In genomic region chr10:69646688-69647060, GRCh38 we compare ENCODE assay signal across 22 cellular contexts. TPM values are rescaled to one million over a fixed set of nuclear protein-coding genes. Genes with fewer than 3 reads are reported as not detected.
A peak's percentile ranks its signal among the peaks of the same experiment; 100 is the strongest.
DNase-seq lines count a peak whose midpoint lies in the region; ATAC-seq and TF ChIP-seq lines count a peak whose summit lies in the region.
"Had no signal": no experiment of that assay in that cellular context is flagged by ENCODE, and none has a peak within 500 bp of the region (broad histone marks: within the 10 kb centered on the region; RNA-seq: fewer than 3 reads in every experiment).

No MANE protein-coding gene starts in this region.

- H3K4me1 ChIP-seq in iPS-20b (ENCODE audit: insufficient read depth, low read length), result peaks cover 7% of the 10 kb centered on the region; the same call in 1 of the 2 replicates
- H3K4me1 ChIP-seq: BE2C had no signal

- no peak overlapping the region for H3K4me3 ChIP-seq in iPS-20b (ENCODE audit: low read length)
- peak overlapping the region; percentile 58 for H3K4me3 ChIP-seq in neural cell (ENCODE audit: low read length)
- H3K4me3 ChIP-seq: MG63 had no signal

- DNase-seq in caudate nucleus (lab: John Stamatoyannopoulos, UW) (no peak), pons (ENCODE audit: low spot score) (no peak), HFFc6 (no peak)
- no peak for DNase-seq in activated T-cell treated with anti-CD3 and anti-CD28 coated beads, Interleukin-2, amount 50 U/mL, for 72 hours
- DNase-seq: Calu3, KBM-7, MG63, NCI-H1105 treated with DMSO at 0.1 percent for 48 hours, NCI-H146, NCI-H1930, NCI-H2107, NCI-H446, NCI-H524 treated with DMSO at 0.1 percent for 48 hours, NCI-H774, PC-3 had no signal

- no peaks in the 10 kb centered on the region; the same call in 1 of the 2 replicates for H3K27me3 ChIP-seq in iPS-20b (ENCODE audit: insufficient read depth, low read length)
- H3K27me3 ChIP-seq in neural cell (ENCODE audit: insufficient read depth, low read depth, low read length), result no peaks in the 10 kb centered on the region
- H3K27me3 ChIP-seq: BE2C, MG63 had no signal

- H3K4me1 Mint-ChIP-seq in activated T-cell treated with anti-CD3 and anti-CD28 coated beads, Interleukin-2, amount 50 U/mL, for 72 hours (ENCODE audit: low read depth), result peaks cover 7% of the 10 kb centered on the region
- no peaks in the 10 kb centered on the region; the same call in none of the 2 replicates for H3K4me1 Mint-ChIP-seq in HFFc6 (ENCODE audit: low read depth)

- TF ChIP-seq CTCF in neural cell (IDR thresholded peaks at IDR 0.05; ENCODE audit: poor library complexity, severe bottlenecking) (no peak), HFFc6 (IDR thresholded peaks at IDR 0.05) (no peak)

- peak overlapping the region; percentile 38 for H3K4me2 ChIP-seq in neural cell (ENCODE audit: low read length)

- H3F3A ChIP-seq in neural cell (ENCODE audit: insufficient read depth, low read length, poor library complexity, severe bottlenecking), result peaks cover 4% of the 10 kb centered on the region

- no peaks in the 10 kb centered on the region for H3K9me3 Mint-ChIP-seq in activated T-cell treated with anti-CD3 and anti-CD28 coated beads, Interleukin-2, amount 50 U/mL, for 72 hours
- H3K9me3 Mint-ChIP-seq in HFFc6, result no peaks in the 10 kb centered on the region

- H3K27me3 Mint-ChIP-seq in activated T-cell treated with anti-CD3 and anti-CD28 coated beads, Interleukin-2, amount 50 U/mL, for 72 hours (ENCODE audit: low read depth), result no peaks in the 10 kb centered on the region
- H3K27me3 Mint-ChIP-seq in HFFc6 (ENCODE audit: insufficient read depth), result peaks cover 44% of the 10 kb centered on the region

- TF ChIP-seq RAD21 in neural cell (conservative IDR thresholded peaks at IDR 0.05), result no peak

- no peak for ATAC-seq in HG02840 (IDR thresholded peaks at IDR 0.05; ENCODE audit: low FRiP score, unreplicated experiment)
- no peak for ATAC-seq in activated T-cell treated with anti-CD3 and anti-CD28 coated beads, Interleukin-2, amount 50 U/mL, for 72 hours (replicated peaks in 1 of 2)
- ATAC-seq: HCT116, PC-3, SK-N-SH treated with all-trans-retinoic acid at 6 μM for 48 hours had no signal

- H3K9ac ChIP-seq in iPS-20b (ENCODE audit: low read depth, low read length), result peak overlapping the region; percentile 27; the same call in 1 of the 2 replicates
- peak overlapping the region; percentile 80 for H3K9ac ChIP-seq in neural cell (ENCODE audit: low read length)

- H3K4me3 Mint-ChIP-seq in activated T-cell treated with anti-CD3 and anti-CD28 coated beads, Interleukin-2, amount 50 U/mL, for 72 hours, result no peak overlapping the region
- no peak overlapping the region for H3K4me3 Mint-ChIP-seq in HFFc6

- H2AFZ ChIP-seq in neural cell (ENCODE audit: low read depth, low read length), result no peak overlapping the region

- H3K36me3 ChIP-seq in iPS-20b (ENCODE audit: insufficient read depth, low read depth, low read length), result no peaks in the 10 kb centered on the region
- no peaks in the 10 kb centered on the region for H3K36me3 ChIP-seq in neural cell (ENCODE audit: insufficient read depth, low read length)
- H3K36me3 ChIP-seq: BE2C, MG63 had no signal

- no peaks in the 10 kb centered on the region for H3K79me2 ChIP-seq in neural cell (replicated peaks; ENCODE audit: insufficient read depth, low read length)

- H4K20me1 ChIP-seq in neural cell (ENCODE audit: insufficient read depth), result no peaks in the 10 kb centered on the region

- H3K9me2 ChIP-seq in neural cell (ENCODE audit: insufficient read depth, low read length), result no peaks in the 10 kb centered on the region

- H3K27ac ChIP-seq in caudate nucleus (ENCODE audit: low read depth, low read length) (peak overlapping the region; percentile 46), iPS-20b (ENCODE audit: low read length) (no peak overlapping the region), neural cell (ENCODE audit: low read length) (peak overlapping the region; percentile 97)

- H3K9me3 ChIP-seq in iPS-20b (ENCODE audit: insufficient read depth, low read depth, low read length) (no peaks in the 10 kb centered on the region), neural cell (ENCODE audit: low read length) (no peaks in the 10 kb centered on the region)
- H3K9me3 ChIP-seq: BE2C, MG63 had no signal

- H3K36me3 Mint-ChIP-seq in activated T-cell treated with anti-CD3 and anti-CD28 coated beads, Interleukin-2, amount 50 U/mL, for 72 hours (ENCODE audit: insufficient read depth in 2 of 2), result no peaks in the 10 kb centered on the region
- H3K36me3 Mint-ChIP-seq in HFFc6 (ENCODE audit: low read depth), result no peaks in the 10 kb centered on the region

- no peak for TF ChIP-seq EP300 in neural cell (conservative IDR thresholded peaks at IDR 0.05; ENCODE audit: poor library complexity, severe bottlenecking)

- H3K27ac Mint-ChIP-seq in activated T-cell treated with anti-CD3 and anti-CD28 coated beads, Interleukin-2, amount 50 U/mL, for 72 hours, result no peak overlapping the region
- H3K27ac Mint-ChIP-seq in HFFc6, result no peak overlapping the region

TF ChIP-seq in neural cell, 6 proteins besides CTCF, POLR2A, EP300 and RAD21:
- TF ChIP-seq MXI1 (conservative IDR thresholded peaks at IDR 0.05; ENCODE audit: poor library complexity, severe bottlenecking) (peak; percentile 28), EZH2 (IDR thresholded peaks at IDR 0.05; ENCODE audit: borderline replicate concordance, insufficient read depth, low read length, poor library complexity, severe bottlenecking) (no peak)

RNA-seq across cellular contexts. Expression of gene FAM241B, which starts 16.6 kb away (rescaled TPM):
- polyA plus RNA-seq in neural cell, result 135 TPM in 2 replicates
- polyA minus RNA-seq in neural cell, result 43.6 and 50.5 TPM in 2 replicates
- total RNA-seq in activated T-cell treated with anti-CD3 and anti-CD28 coated beads, Interleukin-2, amount 50 U/mL, for 72 hours, result 10 to 100 TPM; 10.9 to 11.8 TPM
- total RNA-seq in HFFc6 (2021; fragmentation: NEBNext Ultra II Directional; extraction: Animal tissue kit (Norgen Biotek cat#: 25700)), result under 1 TPM in 4 of 6 experiments, not detected in 2; 0.20 to 0.43 (median 0.30) TPM
- total RNA-seq: LHCN-M2 had no signal

Comparison
In these comparisons a context has a peak if more than half of its experiments do, and no peak if none do; other contexts are left out.
1. RNA of gene FAM241B, which starts 16.6 kb away (total RNA-seq): 10.9 to 11.8 TPM in activated T-cell treated with anti-CD3 and anti-CD28 coated beads, Interleukin-2, amount 50 U/mL, for 72 hours; 0.20 to 0.43 TPM in HFFc6; every median in the first group is over 4 times any median in the second.